ENCODE assay signal across 9 cellular contexts in genomic region chr7:84906889-84907288, GRCh38.
"Had no signal": no experiment of that assay in that cellular context is flagged by ENCODE, and none has a peak within 500 bp of the region (broad histone marks: within the 10 kb centered on the region; RNA-seq: fewer than 3 reads in every experiment).

No MANE protein-coding gene starts in this region.

- H3K9me3 Mint-ChIP-seq: HFFc6 had no signal

- H3K4me1 Mint-ChIP-seq: IgD-negative memory B cell had no signal

- DNase-seq: GOT3, HFFc6, KG1 had no signal

- H3K4me3 Mint-ChIP-seq: HFFc6, IgD-negative memory B cell had no signal

- H3K36me3 ChIP-seq: HAP-1 had no signal

- H3K27ac ChIP-seq: HL-60 had no signal

- FAIRE-seq: H54, HepG2 had no signal

- H3K27me3 Mint-ChIP-seq: IgD-negative memory B cell had no signal

- H3K36me3 Mint-ChIP-seq: IgD-negative memory B cell had no signal

- H3K9me3 ChIP-seq: HAP-1 had no signal

- ATAC-seq: HCT116, HepG2 had no signal

- H3K4me3 ChIP-seq: HAP-1 had no signal

- H3K27ac Mint-ChIP-seq: HFFc6, IgD-negative memory B cell had no signal
